Comparison of ENCODE assay signal across 8 cellular contexts in the genomic region with DNA sequence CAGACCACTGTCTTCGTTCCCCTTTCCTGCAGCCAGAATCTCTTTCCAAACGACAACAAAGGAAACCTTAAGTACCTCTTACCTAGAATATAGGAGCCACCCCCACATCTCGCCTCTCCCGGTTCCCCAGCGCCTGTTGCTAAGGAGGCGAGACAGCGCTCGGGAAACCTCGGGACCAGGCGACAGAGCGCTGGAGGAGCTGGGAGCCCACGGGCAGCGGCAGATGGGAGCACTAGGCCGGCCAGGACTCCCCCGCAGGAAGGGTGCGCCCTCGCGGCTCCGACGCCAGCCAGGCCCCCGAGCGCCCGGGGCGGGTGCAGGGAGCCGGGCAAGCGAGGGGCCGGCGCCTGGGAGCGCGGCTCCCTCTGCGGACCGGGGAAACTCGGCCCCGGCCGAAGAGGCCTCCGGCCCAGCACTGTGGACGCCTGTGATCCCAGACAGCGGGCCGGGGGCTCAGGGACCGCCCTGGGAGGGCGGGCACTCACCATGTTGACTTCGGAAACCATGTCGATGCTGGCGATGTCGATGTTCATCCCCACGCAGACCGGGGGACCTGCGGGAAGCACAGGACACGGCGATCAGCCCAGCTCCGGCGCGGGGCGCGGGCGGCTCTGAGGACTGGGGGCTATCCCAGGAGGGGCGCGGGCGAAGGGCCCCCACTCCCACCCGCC. TPM values are rescaled to one million over a fixed set of nuclear protein-coding genes. Genes with fewer than 3 reads are reported as not detected.
DNase-seq lines count a peak whose midpoint lies in the region; ATAC-seq and TF ChIP-seq lines count a peak whose summit lies in the region.

No MANE protein-coding gene starts in this region.

- no peaks in the 10 kb centered on the region for H3K9me3 ChIP-seq in left ventricle myocardium inferior (replicated peaks)

- TF ChIP-seq CTCF in GM10248 (IDR thresholded peaks at IDR 0.05; ENCODE audit: control extremely low read depth, extremely low read depth, low read depth, missing control alignments) (no peak), left ventricle myocardium inferior (IDR thresholded peaks at IDR 0.05; ENCODE audit: borderline replicate concordance) (no peak)

- in situ Hi-C loops in SK-MEL-5 (cut with HindIII; ENCODE audit: low pct_unique_long_range_greater_than_20kb, low sequenced_read_pairs) = no loop called here

- no peak for ATAC-seq in HG03354 (IDR thresholded peaks at IDR 0.05; ENCODE audit: poor library complexity, severe bottlenecking, unreplicated experiment)

- peaks cover 80% of the 10 kb centered on the region for H3K27me3 ChIP-seq in left ventricle myocardium inferior (ENCODE audit: low read depth)

- H3K36me3 ChIP-seq in left ventricle myocardium inferior = no peaks in the 10 kb centered on the region

- intact Hi-C loops in left ventricle myocardium inferior (cut with micrococcal nuclease) = no loop called here

- no peak overlapping the region for H3K27ac ChIP-seq in left ventricle myocardium inferior (replicated peaks)

- peak overlapping the region; percentile 69 for H3K4me3 ChIP-seq in left ventricle myocardium inferior

- DNase-seq in GM10248 (ENCODE audit: extremely low spot score) (peak; percentile 12), SK-MEL-5 (ENCODE audit: low read depth, low spot score) (peak; percentile 17), left ventricle myocardium inferior (no peak), putamen (ENCODE audit: low spot score) (peak; percentile 52), T-helper 9 cell (no peak), A172 (ENCODE audit: low spot score) (no peak), DMS53 treated with DMSO at 0.1 percent for 48 hours (lab: John Stamatoyannopoulos, UW; ENCODE audit: unreplicated experiment) (no peak)

- POLR2A ChIA-PET in GM10248 (lab: Yijun Ruan, JAX) = no interaction called here

- CTCF ChIA-PET in GM10248 (lab: Yijun Ruan, JAX) = no interaction called here

- H3K4me1 ChIP-seq in left ventricle myocardium inferior = peaks cover 25% of the 10 kb centered on the region

RNA-seq across cellular contexts. Expression of a gene that starts 0.8 kb away (rescaled TPM):
- total RNA-seq in SK-MEL-5 (2014; rRNA removed; shearing (Covaris generic)) = 22.2 and 24.4 TPM in 2 replicates
- 19.1 and 23.0 TPM in 2 replicates for polyA plus RNA-seq in SK-MEL-5 (2015; cell fraction: cytosol; rRNA removed)
- polyA plus RNA-seq in SK-MEL-5 (2015; cell fraction: nucleus; rRNA removed) = 8.5 and 15.7 TPM in 2 replicates
- 2.4 TPM for total RNA-seq in left ventricle myocardium inferior
- not detected in 2 replicates for total RNA-seq in A172 (2014; rRNA removed; shearing (Covaris generic))

Comparison
In these comparisons a context has a peak if more than half of its experiments do, and no peak if none do; other contexts are left out.
1. DNase-seq: peak in GM10248 (single experiment), SK-MEL-5 (single experiment) and putamen (single experiment); none in left ventricle myocardium inferior (single experiment), T-helper 9 cell (single experiment), A172 (single experiment) and DMS53 treated with DMSO at 0.1 percent for 48 hours (single experiment).